In the genomic region with DNA sequence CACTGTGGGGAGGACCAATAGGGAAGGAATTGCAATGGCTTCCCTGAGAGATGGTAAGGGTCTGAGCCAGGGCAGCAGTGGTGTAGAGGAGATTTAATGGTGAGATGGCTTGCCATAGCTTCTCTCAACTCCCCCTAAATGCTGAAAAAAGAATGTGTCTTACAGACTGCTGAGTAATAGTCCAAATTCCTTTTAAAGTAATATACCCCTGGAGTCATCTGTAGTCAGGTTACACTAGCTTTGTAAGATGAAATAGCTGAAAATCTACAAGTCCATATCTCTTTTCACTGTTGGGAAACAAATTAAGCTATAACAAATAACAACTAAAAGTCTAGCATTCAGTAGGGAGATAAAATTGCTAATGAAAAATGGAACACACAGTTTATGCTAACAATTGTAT, we compare ENCODE assay signal across 24 cellular contexts. TPM values are rescaled to one million over a fixed set of nuclear protein-coding genes. Genes with fewer than 3 reads are reported as not detected.
"Had no signal": no experiment of that assay in that cellular context is flagged by ENCODE, and none has a peak within 500 bp of the region (broad histone marks: within the 10 kb centered on the region; RNA-seq: fewer than 3 reads in every experiment).

No MANE protein-coding gene starts in this region.

- DNase-seq: activated CD4-positive, alpha-beta T cell treated with anti-CD3 and anti-CD28 coated beads for 1 hour; activated CD4-positive, alpha-beta T cell treated with anti-CD3 and anti-CD28 coated beads, Interleukin-2, amount 50 U/mL, for 1 hour; activated gamma-delta T cell treated with Interleukin-2 at 50 U/mL for 16 hours; activated T-cell treated with anti-CD3 and anti-CD28 coated beads, Interleukin-2, amount 50 U/mL, for 1 hour; cortex of kidney; foreskin keratinocyte; lower lobe of right lung; mesendoderm; naive thymus-derived CD8-positive, alpha-beta T cell; stimulated activated CD4-positive, alpha-beta T cell treated with anti-CD3 and anti-CD28 coated beads, Interleukin-15, amount 100 ng/mL, for 24 hours; stimulated activated CD8-positive, alpha-beta memory T cell treated with anti-CD3 and anti-CD28 coated beads, Interleukin-4, amount 100 ng/mL, for 48 hours; stimulated activated naive B cell treated with anti-CD40 and anti-IgM and Interleukin-4, amounts not matched to agents 10 μg/mL and 1 μg/mL and 100 μg/mL, for 72 hours; testis; trophoblast cell had no signal

- H3K27me3 Mint-ChIP-seq: activated naive CD4-positive, alpha-beta T cell treated with anti-CD3 and anti-CD28 coated beads, Interleukin-2, amount 50 U/mL, for 24 hours; central memory CD8-positive, alpha-beta T cell; stimulated activated naive B cell treated with anti-CD40 and anti-IgM and Interleukin-4, amounts not matched to agents 10 μg/mL and 1 μg/mL and 100 μg/mL, for 72 hours had no signal

- H3K27ac Mint-ChIP-seq: activated naive CD4-positive, alpha-beta T cell treated with anti-CD3 and anti-CD28 coated beads, Interleukin-2, amount 50 U/mL, for 24 hours; naive thymus-derived CD8-positive, alpha-beta T cell; neural progenitor cell; stimulated activated naive B cell treated with anti-CD40 and anti-IgM and Interleukin-4, amounts not matched to agents 10 μg/mL and 1 μg/mL and 100 μg/mL, for 72 hours; T-helper 2 cell treated with Interferon-gamma antibody and Interleukin-4, amounts not matched to agents 5 μg/mL and 100 μg/mL, for 36 hours had no signal

- H3K4me1 ChIP-seq: ascending aorta, lower lobe of right lung, testis had no signal

- H3K36me3 Mint-ChIP-seq: activated naive CD4-positive, alpha-beta T cell treated with anti-CD3 and anti-CD28 coated beads, Interleukin-2, amount 50 U/mL, for 24 hours; naive thymus-derived CD8-positive, alpha-beta T cell; stimulated activated naive B cell treated with anti-CD40 and anti-IgM and Interleukin-4, amounts not matched to agents 10 μg/mL and 1 μg/mL and 100 μg/mL, for 72 hours had no signal

- ATAC-seq: foreskin keratinocyte; left lobe of liver; lower lobe of right lung; naive thymus-derived CD8-positive, alpha-beta T cell; sciatic nerve; stimulated activated naive B cell treated with anti-CD40 and anti-IgM and Interleukin-4, amounts not matched to agents 10 μg/mL and 1 μg/mL and 100 μg/mL, for 72 hours had no signal

- H3K9me3 ChIP-seq: ascending aorta, lower lobe of right lung, testis, vagina had no signal

- H3K4me3 ChIP-seq: ascending aorta, lower lobe of right lung, neural progenitor cell, smooth muscle cell, testis, vagina had no signal

- H3K9ac ChIP-seq: neural progenitor cell had no signal

- H2AFZ ChIP-seq: neural progenitor cell had no signal

- H3K27me3 ChIP-seq: ascending aorta, foreskin keratinocyte, neural progenitor cell, testis, vagina had no signal

- H3K27ac ChIP-seq: ascending aorta, epithelial cell of prostate, foreskin keratinocyte, lower lobe of right lung, neural progenitor cell, testis, vagina had no signal

- H3K4me1 Mint-ChIP-seq: activated naive CD4-positive, alpha-beta T cell treated with anti-CD3 and anti-CD28 coated beads, Interleukin-2, amount 50 U/mL, for 24 hours; central memory CD8-positive, alpha-beta T cell; naive thymus-derived CD8-positive, alpha-beta T cell had no signal

- H3K4me3 Mint-ChIP-seq: activated naive CD4-positive, alpha-beta T cell treated with anti-CD3 and anti-CD28 coated beads, Interleukin-2, amount 50 U/mL, for 24 hours; central memory CD8-positive, alpha-beta T cell; naive thymus-derived CD8-positive, alpha-beta T cell; neural progenitor cell; stimulated activated naive B cell treated with anti-CD40 and anti-IgM and Interleukin-4, amounts not matched to agents 10 μg/mL and 1 μg/mL and 100 μg/mL, for 72 hours; T-helper 2 cell treated with Interferon-gamma antibody and Interleukin-4, amounts not matched to agents 5 μg/mL and 100 μg/mL, for 36 hours had no signal

- H3K36me3 ChIP-seq: ascending aorta, lower lobe of right lung, vagina had no signal

- H3K4me2 ChIP-seq: neural progenitor cell, smooth muscle cell had no signal

- H3K9me3 Mint-ChIP-seq: naive thymus-derived CD8-positive, alpha-beta T cell; T-helper 2 cell treated with Interferon-gamma antibody and Interleukin-4, amounts not matched to agents 5 μg/mL and 100 μg/mL, for 36 hours had no signal

RNA-seq across cellular contexts. Expression of a gene that starts 33.5 kb away (rescaled TPM):
- total RNA-seq: naive thymus-derived CD8-positive, alpha-beta T cell had no signal
